Comparison of ENCODE assay signal across 10 cellular contexts in the genomic region with DNA sequence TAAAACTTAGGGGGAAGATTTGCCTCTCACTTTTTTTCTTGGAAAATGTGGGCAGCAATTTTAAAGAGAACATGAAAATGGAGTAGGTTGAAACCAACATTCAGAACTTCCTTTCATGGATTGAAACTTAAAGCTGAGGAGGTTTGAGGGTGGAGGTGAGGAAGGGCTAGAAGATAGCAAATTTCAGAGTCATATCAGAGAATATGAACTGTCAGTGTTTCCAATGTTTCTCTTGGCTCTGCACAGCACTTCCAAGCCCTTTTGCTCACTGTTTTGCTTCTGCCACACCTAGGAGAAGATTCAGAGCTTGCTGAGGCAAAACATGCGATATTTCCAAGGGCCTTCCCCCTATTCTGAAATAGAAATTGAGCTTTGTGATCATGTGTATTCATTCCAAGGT.
DNase-seq lines count a peak whose midpoint lies in the region; ATAC-seq lines count a peak whose summit lies in the region.
"Had no signal": no experiment of that assay in that cellular context is flagged by ENCODE, and none has a peak within 500 bp of the region (broad histone marks: within the 10 kb centered on the region; RNA-seq: fewer than 3 reads in every experiment).

No MANE protein-coding gene starts in this region.

- no peak overlapping the region for H3K27ac Mint-ChIP-seq in activated T-helper 17 cell treated with anti-CD3 and anti-CD28 coated beads, Interleukin-2, amount 50 U/mL, for 72 hours
- peak overlapping the region in 1 of 9 donors; percentile 21 for H3K27ac Mint-ChIP-seq in naive thymus-derived CD4-positive, alpha-beta T cell

- H3K4me1 Mint-ChIP-seq in activated T-helper 17 cell treated with anti-CD3 and anti-CD28 coated beads, Interleukin-2, amount 50 U/mL, for 72 hours: peaks cover 5% of the 10 kb centered on the region
- peaks cover 0 to 27% (median 8%) of the 10 kb centered on the region in 7 donors for H3K4me1 Mint-ChIP-seq in naive thymus-derived CD4-positive, alpha-beta T cell

- H3K9me3 ChIP-seq in naive thymus-derived CD4-positive, alpha-beta T cell (ENCODE audit: control insufficient read depth in 2 of 3, low read length in 3 of 3): no peaks in the 10 kb centered on the region

- no peaks in the 10 kb centered on the region for H3K9me3 Mint-ChIP-seq in activated T-helper 17 cell treated with anti-CD3 and anti-CD28 coated beads, Interleukin-2, amount 50 U/mL, for 72 hours
- peaks cover 0 to 2% (median 0%) of the 10 kb centered on the region in 11 donors for H3K9me3 Mint-ChIP-seq in naive thymus-derived CD4-positive, alpha-beta T cell
- H3K9me3 Mint-ChIP-seq: central memory CD8-positive, alpha-beta T cell had no signal

- H3K4me3 Mint-ChIP-seq in activated T-helper 17 cell treated with anti-CD3 and anti-CD28 coated beads, Interleukin-2, amount 50 U/mL, for 72 hours: peak overlapping the region; percentile 27
- peak overlapping the region in 2 of 10 donors; percentile 21 to 35 for H3K4me3 Mint-ChIP-seq in naive thymus-derived CD4-positive, alpha-beta T cell
- H3K4me3 Mint-ChIP-seq: central memory CD8-positive, alpha-beta T cell had no signal

- peaks cover 21% of the 10 kb centered on the region for H3K4me1 ChIP-seq in rectal smooth muscle tissue (ENCODE audit: control insufficient read depth, insufficient read depth, low read length)
- peaks cover 7% of the 10 kb centered on the region in 2 donors for H3K4me1 ChIP-seq in naive thymus-derived CD4-positive, alpha-beta T cell (ENCODE audit: control insufficient read depth in 2 of 2, insufficient read depth in 2 of 2, low read length in 2 of 2)

- POLR2A ChIA-PET in naive thymus-derived CD4-positive, alpha-beta T cell (lab: Charles Lee): no interaction called here

- peak; percentile 70 for ATAC-seq in activated T-helper 17 cell treated with anti-CD3 and anti-CD28 coated beads, Interleukin-2, amount 50 U/mL, for 72 hours (replicated peaks)
- no peak for ATAC-seq in naive thymus-derived CD4-positive, alpha-beta T cell

- peaks cover 11% of the 10 kb centered on the region for H3K27me3 Mint-ChIP-seq in activated T-helper 17 cell treated with anti-CD3 and anti-CD28 coated beads, Interleukin-2, amount 50 U/mL, for 72 hours
- peaks cover 16 to 22% (median 17%) of the 10 kb centered on the region in 5 donors for H3K27me3 Mint-ChIP-seq in naive thymus-derived CD4-positive, alpha-beta T cell

- H3K27me3 ChIP-seq in rectal smooth muscle tissue (ENCODE audit: control insufficient read depth, insufficient read depth, low read length): no peaks in the 10 kb centered on the region
- peaks cover 9 to 11% of the 10 kb centered on the region in 2 donors for H3K27me3 ChIP-seq in naive thymus-derived CD4-positive, alpha-beta T cell (ENCODE audit: control insufficient read depth in 2 of 2, insufficient read depth in 2 of 2, low read length in 2 of 2)

- intact Hi-C loops in naive thymus-derived CD4-positive, alpha-beta T cell (cut with micrococcal nuclease): loop anchor here in 1 of 2 donors (5.0 kb wide), 1 partner anchor 55 kb away; no protein-coding TSS in a partner anchor

- H3K36me3 ChIP-seq in rectal smooth muscle tissue (ENCODE audit: control insufficient read depth, insufficient read depth, low read length): peaks cover 8% of the 10 kb centered on the region
- no peaks in the 10 kb centered on the region for H3K36me3 ChIP-seq in naive thymus-derived CD4-positive, alpha-beta T cell (ENCODE audit: control insufficient read depth in 2 of 3, insufficient read depth in 3 of 3, low read length in 3 of 3)

- H3K9ac ChIP-seq in rectal smooth muscle tissue (ENCODE audit: low read length): peak overlapping the region; percentile 5

- in situ Hi-C loops in G401 (cut with HindIII; ENCODE audit: low sequenced_read_pairs): no loop called here

- DNase-seq in G401 (ENCODE audit: low spot score) (peak; percentile 76), glomerular visceral epithelial cell (ENCODE audit: extremely low spot score) (peak; percentile 46), midbrain (lab: John Stamatoyannopoulos, UW) (no peak), NCI-H82 (lab: John Stamatoyannopoulos, UW) (no peak), NCI-H1417 (lab: John Stamatoyannopoulos, UW) (no peak)
- no peak for DNase-seq in naive thymus-derived CD4-positive, alpha-beta T cell
- DNase-seq: stimulated activated CD4-positive, alpha-beta T cell treated with anti-CD3 and anti-CD28 coated beads, Interleukin-1b, Interleukin-23, amount 100 ng/mL, for 48 hours had no signal

- H3K4me3 ChIP-seq in rectal smooth muscle tissue (ENCODE audit: low read length): peak overlapping the region; percentile 93
- no peak overlapping the region for H3K4me3 ChIP-seq in naive thymus-derived CD4-positive, alpha-beta T cell (ENCODE audit: low read length)

- CTCF ChIA-PET in naive thymus-derived CD4-positive, alpha-beta T cell (lab: Charles Lee): no interaction called here

- no peaks in the 10 kb centered on the region for H3K36me3 Mint-ChIP-seq in activated T-helper 17 cell treated with anti-CD3 and anti-CD28 coated beads, Interleukin-2, amount 50 U/mL, for 72 hours (ENCODE audit: low read depth)
- peaks cover 0 to 9% (median 0%) of the 10 kb centered on the region in 5 donors for H3K36me3 Mint-ChIP-seq in naive thymus-derived CD4-positive, alpha-beta T cell

- H3K27ac ChIP-seq in rectal smooth muscle tissue (ENCODE audit: low read depth, low read length): peak overlapping the region; percentile 98
- no peak overlapping the region for H3K27ac ChIP-seq in naive thymus-derived CD4-positive, alpha-beta T cell (ENCODE audit: low read depth, low read length)

Comparison
In these comparisons a context has a peak if more than half of its experiments do, and no peak if none do; other contexts are left out.
1. DNase-seq: peak in G401 (single experiment) and glomerular visceral epithelial cell (single experiment); none in naive thymus-derived CD4-positive, alpha-beta T cell (0 of 9), midbrain (single experiment), NCI-H82 (single experiment) and NCI-H1417 (0 of 3).